In the genomic region with DNA sequence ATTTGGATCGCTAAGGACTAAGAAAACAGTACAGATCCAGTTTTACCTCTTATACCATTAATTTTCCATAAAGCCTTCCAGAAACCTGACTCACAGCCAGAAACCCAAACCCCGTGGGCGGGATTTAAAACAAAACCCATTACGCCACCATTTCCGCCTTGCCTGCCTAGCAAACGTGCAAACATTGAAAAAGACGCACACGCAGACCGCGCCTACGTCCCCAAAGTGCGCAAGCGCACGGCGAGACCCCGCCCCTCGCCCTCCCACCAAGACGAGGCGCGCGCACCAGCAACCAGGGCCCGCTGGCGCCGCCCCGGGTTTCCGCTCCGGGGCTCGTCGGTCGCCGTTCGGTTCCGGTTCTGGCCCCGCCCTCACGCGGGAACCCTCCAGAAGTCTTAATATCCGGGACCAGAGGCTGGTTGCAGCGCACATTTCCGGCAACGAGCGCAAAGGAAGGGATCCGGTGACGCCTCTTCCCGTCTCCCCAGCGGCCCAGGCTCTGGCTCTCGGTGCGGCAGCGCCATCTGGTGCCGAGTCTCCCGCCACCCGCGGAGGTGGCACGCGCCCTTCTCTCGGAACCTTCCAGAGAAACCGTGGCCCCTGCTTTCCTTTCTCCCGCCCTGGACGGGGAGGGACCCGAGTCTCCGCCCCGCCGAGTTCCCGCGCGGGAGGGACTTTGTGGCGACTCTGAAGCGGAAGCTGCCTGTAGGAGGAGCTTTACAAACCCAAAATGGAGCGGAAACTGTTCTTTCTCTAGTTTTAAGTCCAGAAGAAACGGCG, we compare ENCODE assay signal across 8 cellular contexts.
DNase-seq lines count a peak whose midpoint lies in the region; ATAC-seq and TF ChIP-seq lines count a peak whose summit lies in the region.

No MANE protein-coding gene starts in this region.

- peak overlapping the region; percentile 91 for H3K9ac ChIP-seq in IMR-90 (ENCODE audit: low read depth, low read length)

- peak overlapping the region; percentile 29; the same call in 1 of the 2 replicates for H2AK5ac ChIP-seq in IMR-90 (ENCODE audit: low read depth, low read length)

- H3K9me1 ChIP-seq in IMR-90 (ENCODE audit: insufficient read depth, low read length) = peaks cover 3% of the 10 kb centered on the region; the same call in 1 of the 2 replicates

- POLR2A ChIA-PET in IMR-90 (lab: Charles Lee; ENCODE audit: unreplicated experiment) = interaction anchor here (0.6 to 0.8 kb wide), 5 partner anchors 9 to 956 kb away, joined by 3 to 6 read pairs (median 4); partner anchors contain the start of gene PDS5B

- H2BK120ac ChIP-seq in IMR-90 (ENCODE audit: low read depth, low read length) = peak overlapping the region; percentile 98

- H3K56ac ChIP-seq in IMR-90 (ENCODE audit: extremely low read depth, insufficient read depth, low read length) = peak overlapping the region; percentile 99

- peak overlapping the region; percentile 98 for H4K91ac ChIP-seq in IMR-90 (ENCODE audit: insufficient read depth, low read depth, low read length)

- peak; percentile 67; the same call in 1 of the 2 replicates for TF ChIP-seq POLR2A in IMR-90 (IDR thresholded peaks at IDR 0.05; ENCODE audit: low read depth, low read length)

- no peaks in the 10 kb centered on the region for H3K9me3 ChIP-seq in IMR-90 (ENCODE audit: control insufficient read depth, insufficient read depth, low read length)

- H2BK5ac ChIP-seq in IMR-90 (ENCODE audit: low read depth, low read length, poor library complexity, severe bottlenecking) = peak overlapping the region; percentile 95

- in situ Hi-C loops in IMR-90 (cut with MboI; ENCODE audit: low sequenced_read_pairs) = loop anchor here (5.0 to 10.0 kb wide), 2 partner anchors 180 to 958 kb away; partner anchors contain the start of gene PDS5B

- H2BK20ac ChIP-seq in IMR-90 (ENCODE audit: low read depth, low read length) = peak overlapping the region; percentile 96

- H2AFZ ChIP-seq in IMR-90 (replicated peaks; ENCODE audit: low read length, poor library complexity) = peak overlapping the region; percentile 85

- TF ChIP-seq RAD21 in IMR-90 (IDR thresholded peaks at IDR 0.05; ENCODE audit: low read length) = peak; percentile 99

- H3K18ac ChIP-seq in IMR-90 (ENCODE audit: low read depth, low read length) = peak overlapping the region; percentile 95

- peak overlapping the region; percentile 85 to 99 for H4K8ac ChIP-seq in IMR-90 (ENCODE audit: low read depth in 2 of 2, low read length in 2 of 2)

- H2BK15ac ChIP-seq in IMR-90 (ENCODE audit: low read depth, low read length) = peak overlapping the region; percentile 91

- H3K4me2 ChIP-seq in IMR-90 (ENCODE audit: low read depth, low read length) = peak overlapping the region; percentile 88

- peak overlapping the region; percentile 92 for H3K27ac ChIP-seq in IMR-90 (ENCODE audit: insufficient read depth, low read length)

- H3K4me1 ChIP-seq in IMR-90 (ENCODE audit: control insufficient read depth, insufficient read depth, low read length) = peaks cover 12% of the 10 kb centered on the region

- peak overlapping the region; percentile 93 for H4K5ac ChIP-seq in IMR-90 (ENCODE audit: low read depth, low read length)

- no TSS peak for BruUV-seq in IMR-90 (replicated peaks; lab: Mats Ljungman, UMichigan)

- TF ChIP-seq CTCF in IMR-90 (conservative IDR thresholded peaks at IDR 0.05; ENCODE audit: low read depth, low read length) (peak; percentile 99), epithelial cell of proximal tubule (conservative IDR thresholded peaks at IDR 0.05; ENCODE audit: low read depth, low read length) (peak; percentile 83)

- CTCF ChIA-PET in IMR-90 (lab: Yijun Ruan, JAX) = interaction anchor here (0.6 to 1.8 kb wide), 13 partner anchors 12 to 431 kb away, joined by 3 to 9 read pairs (median 3); no protein-coding TSS in a partner anchor

- 0% methylated on average over 28 of the region's 70 CpGs; no CpG with 5 or more reads in 1 of the 2 experiments for WGBS in IMR-90 (ENCODE audit: extremely low coverage in 2 of 2, insufficient read length in 1 of 2), 2 experiments

- intact Hi-C loops in IMR-90 (cut with micrococcal nuclease) = loop anchor here (1.0 to 10.0 kb wide), 8 partner anchors 181 to 956 kb away; partner anchors contain the start of genes PDS5B and STARD13

- ATAC-seq in GM21528 (IDR thresholded peaks at IDR 0.05; ENCODE audit: low FRiP score, unreplicated experiment) = peak; percentile 93
- peak; percentile 94 for ATAC-seq in IMR-90 (ENCODE audit: low read depth)

- peak overlapping the region; percentile 99 for H3K14ac ChIP-seq in IMR-90 (replicated peaks; ENCODE audit: low read depth, low read length)

- no peaks in the 10 kb centered on the region for H4K20me1 ChIP-seq in IMR-90 (ENCODE audit: insufficient read depth, low read length)

- H3K36me3 ChIP-seq in IMR-90 (ENCODE audit: control insufficient read depth, insufficient read depth, low read length) = no peaks in the 10 kb centered on the region

- H3K23ac ChIP-seq in IMR-90 (ENCODE audit: low read depth, low read length) = peak overlapping the region; percentile 97

- peaks cover 5 to 18% of the 10 kb centered on the region in 2 experiments; a peak in 3 of 4 replicates for H3K79me1 ChIP-seq in IMR-90 (ENCODE audit: low read depth in 1 of 2, low read length in 2 of 2)

- dilution Hi-C loops in IMR-90 (cut with HindIII; ENCODE audit: low sequenced_read_pairs, unreplicated experiment) = no loop called here

- DNase-seq in DMS153 (lab: John Stamatoyannopoulos, UW) (peak; percentile 99), IMR-90 (peak; percentile 100), OCI-M1 (lab: John Stamatoyannopoulos, UW) (peak; percentile 97), epithelial cell of proximal tubule (ENCODE audit: low read depth) (peak; percentile 89), mucosa of gallbladder (ENCODE audit: low spot score) (peak; percentile 99)
- peak; percentile 99 for DNase-seq in activated T-cell treated with anti-CD3 and anti-CD28 coated beads, Interleukin-2, amount 50 U/mL, for 1 hour
- peak; percentile 95 to 97 for DNase-seq in stimulated activated CD8-positive, alpha-beta memory T cell treated with anti-CD3 and anti-CD28 coated beads, Interleukin-4, amount 100 ng/mL, for 4 hours (ENCODE audit: low read depth in 2 of 2, low spot score in 1 of 2)

- H2AK9ac ChIP-seq in IMR-90 (replicated peaks; ENCODE audit: low read depth, low read length, poor library complexity) = peak overlapping the region; percentile 97

- H3K4me3 ChIP-seq in IMR-90 (ENCODE audit: insufficient read depth, low read depth, low read length) (peak overlapping the region; percentile 54), epithelial cell of proximal tubule (ENCODE audit: low read depth, low read length) (peak overlapping the region; percentile 68)

- no peaks in the 10 kb centered on the region for H3K27me3 ChIP-seq in IMR-90 (ENCODE audit: control insufficient read depth, insufficient read depth, low read length)

- peak overlapping the region; percentile 99 for H3K4ac ChIP-seq in IMR-90 (ENCODE audit: low read depth, low read length)

TF ChIP-seq in IMR-90, 13 proteins besides CTCF, POLR2A, EP300 and RAD21:
- TF ChIP-seq RCOR1 (IDR thresholded peaks at IDR 0.05; ENCODE audit: insufficient replicate concordance, low read length) (peak; percentile 54), CEBPB (IDR thresholded peaks at IDR 0.05; ENCODE audit: low read depth, low read length) (peak; percentile 83), MAFK (IDR thresholded peaks at IDR 0.05; ENCODE audit: low read depth, low read length) (no peak), BHLHE40 (IDR thresholded peaks at IDR 0.05; ENCODE audit: low read depth, low read length) (peak; percentile 87), MAZ (IDR thresholded peaks at IDR 0.05; ENCODE audit: borderline replicate concordance, low read depth, low read length) (peak; percentile 90), FOS (IDR thresholded peaks at IDR 0.05; ENCODE audit: low read depth, low read length) (peak; percentile 50; the same call in 1 of the 2 replicates), MXI1 (IDR thresholded peaks at IDR 0.05; ENCODE audit: borderline replicate concordance, low read depth, low read length) (peak; percentile 95), ELK1 (IDR thresholded peaks at IDR 0.05; ENCODE audit: borderline replicate concordance, low read depth, low read length) (no peak), NFE2L2 (IDR thresholded peaks at IDR 0.05; ENCODE audit: low read depth, low read length) (0 out of 2 replicates have a peak, but pooled peaks have one; percentile 3), CHD1 (IDR thresholded peaks at IDR 0.05; ENCODE audit: low read depth, low read length) (peak; percentile 86; the same call in 1 of the 2 replicates), SMC3 (IDR thresholded peaks at IDR 0.05; ENCODE audit: low read depth, low read length) (peak; percentile 98), RFX5 (IDR thresholded peaks at IDR 0.05; ENCODE audit: low read depth, low read length) (0 out of 2 replicates have a peak, but pooled peaks have one; percentile 32)
- TF ChIP-seq, protein P1, sequence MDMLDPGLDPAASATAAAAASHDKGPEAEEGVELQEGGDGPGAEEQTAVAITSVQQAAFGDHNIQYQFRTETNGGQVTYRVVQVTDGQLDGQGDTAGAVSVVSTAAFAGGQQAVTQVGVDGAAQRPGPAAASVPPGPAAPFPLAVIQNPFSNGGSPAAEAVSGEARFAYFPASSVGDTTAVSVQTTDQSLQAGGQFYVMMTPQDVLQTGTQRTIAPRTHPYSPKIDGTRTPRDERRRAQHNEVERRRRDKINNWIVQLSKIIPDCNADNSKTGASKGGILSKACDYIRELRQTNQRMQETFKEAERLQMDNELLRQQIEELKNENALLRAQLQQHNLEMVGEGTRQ (IDR thresholded peaks at IDR 0.05; ENCODE audit: low read depth, low read length) = peak; percentile 56

Comparison
In these comparisons a context has a peak if more than half of its experiments do, and no peak if none do; other contexts are left out.
1. Peak in every context shown above with its lines: DNase-seq, ATAC-seq, H3K4me3 ChIP-seq and H3K27ac ChIP-seq.